24 cellular contexts compared by ENCODE assay signal in genomic region chr22:33889748-33890147, GRCh38. TPM values are rescaled to one million over a fixed set of nuclear protein-coding genes. Genes with fewer than 3 reads are reported as not detected.
A peak's percentile ranks its signal among the peaks of the same experiment; 100 is the strongest.
DNase-seq lines count a peak whose midpoint lies in the region; ATAC-seq and TF ChIP-seq lines count a peak whose summit lies in the region.
"Had no signal": no experiment of that assay in that cellular context is flagged by ENCODE, and none has a peak within 500 bp of the region (broad histone marks: within the 10 kb centered on the region; RNA-seq: fewer than 3 reads in every experiment).

No MANE protein-coding gene starts in this region.

- H3K27me3 ChIP-seq in GM06990 (replicated peaks; ENCODE audit: control insufficient read depth, insufficient read depth, low read length): no peaks in the 10 kb centered on the region
- H3K27me3 ChIP-seq: ascending aorta, BE2C, colonic mucosa, transverse colon had no signal

- no peak overlapping the region for H3K4me3 ChIP-seq in GM06990 (replicated peaks; ENCODE audit: low read depth, low read length)
- H3K4me3 ChIP-seq: ascending aorta, colonic mucosa, transverse colon had no signal

- no peak for TF ChIP-seq CTCF in GM06990 (IDR thresholded peaks at IDR 0.05; ENCODE audit: insufficient read depth, low read length, poor library complexity, severe bottlenecking)
- no peak for TF ChIP-seq CTCF in WTC11 (IDR thresholded peaks at IDR 0.05)

- POLR2A ChIA-PET in WTC11 (lab: Charles Lee): no interaction called here

- H3K27me3 Mint-ChIP-seq in WTC11 (ENCODE audit: low read depth): no peaks in the 10 kb centered on the region
- no peaks in the 10 kb centered on the region for H3K27me3 Mint-ChIP-seq in natural killer cell treated with Interleukin-12 subunit alpha and Interleukin-12 subunit beta and Interleukin-15 and Interleukin-18, amount 100 ng/mL, for 72 hours

- no peak overlapping the region for H3K4me3 Mint-ChIP-seq in WTC11
- peak overlapping the region; percentile 13 for H3K4me3 Mint-ChIP-seq in natural killer cell treated with Interleukin-12 subunit alpha and Interleukin-12 subunit beta and Interleukin-15 and Interleukin-18, amount 100 ng/mL, for 72 hours
- H3K4me3 Mint-ChIP-seq: activated naive CD8-positive, alpha-beta T cell treated with anti-CD3 and anti-CD28 coated beads for 36 hours had no signal

- peaks cover 93% of the 10 kb centered on the region for H3K4me1 Mint-ChIP-seq in WTC11
- H3K4me1 Mint-ChIP-seq in natural killer cell treated with Interleukin-12 subunit alpha and Interleukin-12 subunit beta and Interleukin-15 and Interleukin-18, amount 100 ng/mL, for 72 hours (ENCODE audit: low read depth in 2 of 2): peaks cover 3 to 20% of the 10 kb centered on the region in 2 donors
- H3K4me1 Mint-ChIP-seq: activated naive CD8-positive, alpha-beta T cell treated with anti-CD3 and anti-CD28 coated beads for 36 hours had no signal

- in situ Hi-C loops in KBM-7 (cut with MboI; ENCODE audit: low pct_unique_long_range_greater_than_20kb, low sequenced_read_pairs): no loop called here

- ATAC-seq in GM19397 (IDR thresholded peaks at IDR 0.05; ENCODE audit: unreplicated experiment) (peak; percentile 50), WTC11 (no peak), GM19023 (IDR thresholded peaks at IDR 0.05; ENCODE audit: unreplicated experiment) (no peak)
- no peak for ATAC-seq in natural killer cell treated with Interleukin-12 subunit alpha and Interleukin-12 subunit beta and Interleukin-15 and Interleukin-18, amount 100 ng/mL, for 72 hours
- ATAC-seq: sciatic nerve had no signal

- DNase-seq in GM06990 (ENCODE audit: extremely low read depth, insufficient read length) (peak; percentile 64), WTC11 (ENCODE audit: low spot score) (no peak), KBM-7 (no peak)
- DNase-seq in natural killer cell treated with Interleukin-12 subunit alpha and Interleukin-12 subunit beta and Interleukin-15 and Interleukin-18, amount 100 ng/mL, for 72 hours (ENCODE audit: low spot score): no peak
- no peak for DNase-seq in stimulated activated naive CD4-positive, alpha-beta T cell treated with Interleukin-2 at 50 U/mL for 16 hours (lab: John Stamatoyannopoulos, UW)
- no peak for DNase-seq in activated naive CD4-positive, alpha-beta T cell treated with Interleukin-2 at 50 U/mL for 16 hours
- DNase-seq: ACHN; activated CD4-positive, alpha-beta T cell treated with anti-CD3 and anti-CD28 coated beads, Interleukin-2, amount 50 U/mL, for 1 hour; activated effector memory CD4-positive, alpha-beta T cell treated with anti-CD3 and anti-CD28 coated beads, Interleukin-2, amount 50 U/mL, for 16 hours; activated naive CD8-positive, alpha-beta T cell treated with anti-CD3 and anti-CD28 coated beads for 36 hours; activated T-cell treated with anti-CD3 and anti-CD28 coated beads, Interleukin-2, amount 50 U/mL, for 1 hour; BE2C; colonic mucosa; effector CD8-positive, alpha-beta T cell; H7; mesenchymal stem cell; NCI-H345; NCI-H69; stimulated activated CD4-positive, alpha-beta T cell treated with anti-CD3 and anti-CD28 coated beads, Interleukin-4, amount 100 ng/mL, for 1 hour; transverse colon had no signal

- H3K36me3 Mint-ChIP-seq in WTC11: peaks cover 5% of the 10 kb centered on the region
- no peaks in the 10 kb centered on the region for H3K36me3 Mint-ChIP-seq in natural killer cell treated with Interleukin-12 subunit alpha and Interleukin-12 subunit beta and Interleukin-15 and Interleukin-18, amount 100 ng/mL, for 72 hours
- H3K36me3 Mint-ChIP-seq: activated naive CD8-positive, alpha-beta T cell treated with anti-CD3 and anti-CD28 coated beads for 36 hours had no signal

- peak overlapping the region; percentile 14; the same call in 1 of the 2 replicates for H3K27ac Mint-ChIP-seq in WTC11
- H3K27ac Mint-ChIP-seq in natural killer cell treated with Interleukin-12 subunit alpha and Interleukin-12 subunit beta and Interleukin-15 and Interleukin-18, amount 100 ng/mL, for 72 hours: no peak overlapping the region
- H3K27ac Mint-ChIP-seq: activated naive CD8-positive, alpha-beta T cell treated with anti-CD3 and anti-CD28 coated beads for 36 hours had no signal

- no peaks in the 10 kb centered on the region; the same call in 1 of the 2 replicates for H3K9me3 Mint-ChIP-seq in WTC11
- no peaks in the 10 kb centered on the region for H3K9me3 Mint-ChIP-seq in natural killer cell treated with Interleukin-12 subunit alpha and Interleukin-12 subunit beta and Interleukin-15 and Interleukin-18, amount 100 ng/mL, for 72 hours

- CTCF ChIA-PET in WTC11 (lab: Charles Lee): interaction anchor here (1.5 kb wide), 1 partner anchor 11 kb away, joined by 3 read pairs; no protein-coding TSS in a partner anchor

- H3K36me3 ChIP-seq in GM06990 (ENCODE audit: control insufficient read depth, insufficient read depth, low read length): no peaks in the 10 kb centered on the region
- H3K36me3 ChIP-seq: ascending aorta, BE2C, colonic mucosa, transverse colon had no signal

TF ChIP-seq in WTC11, 78 proteins besides CTCF, POLR2A, EP300 and RAD21 (continues in another document):
- TF ChIP-seq HMGXB4 (CRISPR knock-in tag; IDR thresholded peaks at IDR 0.05) (no peak), FOXJ3 (CRISPR knock-in tag; IDR thresholded peaks at IDR 0.05; ENCODE audit: borderline replicate concordance) (no peak), ZNF281 (CRISPR knock-in tag; IDR thresholded peaks at IDR 0.05) (no peak), ZNF138 (CRISPR knock-in tag; conservative IDR thresholded peaks at IDR 0.05) (no peak), USF1 (CRISPR knock-in tag; IDR thresholded peaks at IDR 0.05) (no peak), RORB (CRISPR knock-in tag; IDR thresholded peaks at IDR 0.05) (no peak), FOXP4 (CRISPR knock-in tag; IDR thresholded peaks at IDR 0.05) (no peak), USF2 (CRISPR knock-in tag; IDR thresholded peaks at IDR 0.05) (no peak), CREB1 (CRISPR knock-in tag; IDR thresholded peaks at IDR 0.05) (no peak)

RNA-seq across cellular contexts. Expression of gene LARGE1, which starts 30.5 kb away (rescaled TPM):
- 62.4 to 72.6 TPM (median 68.8 TPM) in 3 replicates for total RNA-seq in WTC11 (2021)
- total RNA-seq in natural killer cell treated with Interleukin-12 subunit alpha and Interleukin-12 subunit beta and Interleukin-15 and Interleukin-18, amount 100 ng/mL, for 72 hours: 1 to 10 TPM; 6.9 to 9.0 TPM
